In genomic region chr1:32351077-32351858, GRCh38 we compare ENCODE assay signal across 1 cellular context.
TF ChIP-seq lines count a peak whose summit lies in the region.

No MANE protein-coding gene starts in this region.

TF ChIP-seq in K562, 482 proteins besides CTCF, POLR2A, EP300 and RAD21 (continued from another document and continues in another):
- TF ChIP-seq E2F1 (CRISPR knock-in tag; IDR thresholded peaks at IDR 0.05) (peak; percentile 66; the same call in 1 of the 2 replicates), DPF2 (IDR thresholded peaks at IDR 0.05) (0 out of 2 replicates have a peak, but pooled peaks have one; percentile 39), PTTG1 (tag; IDR thresholded peaks at IDR 0.05; ENCODE audit: low read depth) (no peak), NFE2L1 (tag; IDR thresholded peaks at IDR 0.05; ENCODE audit: borderline replicate concordance, low read depth) (no peak), PRMT5 (CRISPR knock-in tag; IDR thresholded peaks at IDR 0.05) (peak; percentile 60; the same call in 1 of the 2 replicates), PHF8 (IDR thresholded peaks at IDR 0.05; ENCODE audit: borderline replicate concordance, low read length) (peak; percentile 88; the same call in 1 of the 2 replicates), MXD1 (CRISPR knock-in tag; IDR thresholded peaks at IDR 0.05; ENCODE audit: borderline replicate concordance, poor library complexity, severe bottlenecking) (peak; percentile 38), NBN (IDR thresholded peaks at IDR 0.05; ENCODE audit: low read depth) (peak; percentile 78; the same call in 1 of the 2 replicates), MECOM (CRISPR knock-in tag; IDR thresholded peaks at IDR 0.05) (no peak), GMEB1 (CRISPR knock-in tag; IDR thresholded peaks at IDR 0.05) (peak; percentile 73), GTF2E2 (tag; IDR thresholded peaks at IDR 0.05) (no peak), CBX1 (IDR thresholded peaks at IDR 0.05; ENCODE audit: low read depth) (peak; percentile 90), PURB (CRISPR knock-in tag; IDR thresholded peaks at IDR 0.05; ENCODE audit: low read depth) (no peak), ZFP30 (CRISPR knock-in tag; IDR thresholded peaks at IDR 0.05; ENCODE audit: borderline replicate concordance) (no peak), ZBTB2 (IDR thresholded peaks at IDR 0.05) (no peak; the same call in 1 of the 2 replicates), RBBP5 (IDR thresholded peaks at IDR 0.05; ENCODE audit: borderline replicate concordance, insufficient read depth, low read length, poor library complexity, severe bottlenecking) (peak; percentile 89), CHD4 (IDR thresholded peaks at IDR 0.05; ENCODE audit: insufficient read depth, insufficient replicate concordance, low read depth, low read length, poor library complexity, severe bottlenecking) (no peak), HNRNPH1 (optimal IDR thresholded peaks at IDR 0.05; ENCODE audit: low read depth, low read length) (no peak), RB1 (IDR thresholded peaks at IDR 0.05; ENCODE audit: low read depth) (peak; percentile 93), HCFC1 (IDR thresholded peaks at IDR 0.05; ENCODE audit: low read depth, low read length) (peak; percentile 54; the same call in 1 of the 2 replicates), ZFX (CRISPR knock-in tag; IDR thresholded peaks at IDR 0.05) (peak; percentile 97), POLR2AphosphoS5 (IDR thresholded peaks at IDR 0.05; ENCODE audit: control insufficient read depth, insufficient read depth, low read depth, low read length) (peak; percentile 68), DMBX1 (CRISPR knock-in tag; IDR thresholded peaks at IDR 0.05; ENCODE audit: borderline replicate concordance) (peak; percentile 96), ZNF354B (CRISPR knock-in tag; IDR thresholded peaks at IDR 0.05) (0 out of 2 replicates have a peak, but pooled peaks have one; percentile 62), DACH1 (IDR thresholded peaks at IDR 0.05; ENCODE audit: partially characterized antibody) (peak; percentile 53), JUNB (CRISPR knock-in tag; conservative IDR thresholded peaks at IDR 0.05) (no peak), ZNF398 (CRISPR knock-in tag; IDR thresholded peaks at IDR 0.05) (no peak), ZNF212 (CRISPR knock-in tag; IDR thresholded peaks at IDR 0.05) (no peak), ARID3A (IDR thresholded peaks at IDR 0.05; ENCODE audit: borderline replicate concordance, low read depth, low read length) (no peak), CBX3 (IDR thresholded peaks at IDR 0.05; ENCODE audit: borderline replicate concordance in 1 of 2, low read length in 2 of 2) (peak in 1 of 2 experiments; percentile 99; a peak in 2 of 3 replicates), TEAD2 (tag; IDR thresholded peaks at IDR 0.05) (no peak), CC2D1A (IDR thresholded peaks at IDR 0.05) (no peak), FIP1L1 (IDR thresholded peaks at IDR 0.05; ENCODE audit: low read depth, low read length, poor library complexity, severe bottlenecking) (no peak), ZBTB33 (CRISPR knock-in tag; IDR thresholded peaks at IDR 0.05) (peak; percentile 35), PHTF2 (CRISPR knock-in tag; IDR thresholded peaks at IDR 0.05) (no peak), MBD2 (IDR thresholded peaks at IDR 0.05; ENCODE audit: borderline replicate concordance, low read depth) (0 out of 2 replicates have a peak, but pooled peaks have one; percentile 31), ZNF668 (CRISPR knock-in tag; IDR thresholded peaks at IDR 0.05) (0 out of 2 replicates have a peak, but pooled peaks have one; percentile 84), ZNF318 (IDR thresholded peaks at IDR 0.05; ENCODE audit: borderline replicate concordance in 1 of 2, low read depth in 1 of 2) (no peak), RBM39 (optimal IDR thresholded peaks at IDR 0.05; ENCODE audit: low read depth, low read length) (no peak), ZNF24 (IDR thresholded peaks at IDR 0.05) (peak; percentile 59; the same call in 1 of the 2 replicates), TGIF2 (CRISPR knock-in tag; IDR thresholded peaks at IDR 0.05) (no peak), NFIC (IDR thresholded peaks at IDR 0.05) (no peak; the same call in 1 of the 2 replicates), CAMTA2 (CRISPR knock-in tag; conservative IDR thresholded peaks at IDR 0.05) (no peak), GABPB2 (CRISPR knock-in tag; conservative IDR thresholded peaks at IDR 0.05) (no peak), ZNF79 (CRISPR knock-in tag; IDR thresholded peaks at IDR 0.05; ENCODE audit: low read depth) (no peak), BMI1 (IDR thresholded peaks at IDR 0.05; ENCODE audit: low read length) (no peak)
